ENCODE assay signal across 16 cellular contexts in the genomic region with DNA sequence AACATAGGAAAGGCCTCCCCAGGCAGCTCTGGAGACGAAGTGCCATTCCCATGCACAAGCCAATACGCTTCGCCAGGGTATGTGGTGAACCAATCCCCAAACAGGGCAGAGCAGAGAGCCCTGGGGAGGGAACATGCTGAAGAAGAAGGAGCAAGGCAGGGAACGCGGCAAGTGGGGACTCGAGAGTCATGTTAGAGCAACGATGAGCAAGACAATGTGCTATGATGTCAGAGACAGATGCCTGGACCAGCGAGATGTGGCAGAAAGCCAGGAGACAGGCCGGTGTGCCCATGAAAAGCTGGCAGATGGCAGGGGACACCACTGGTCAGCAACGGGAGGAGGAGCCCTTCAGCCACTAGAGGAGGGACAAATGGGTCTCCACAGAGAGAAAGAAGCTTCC.
"Had no signal": no experiment of that assay in that cellular context is flagged by ENCODE, and none has a peak within 500 bp of the region (broad histone marks: within the 10 kb centered on the region; RNA-seq: fewer than 3 reads in every experiment).

No MANE protein-coding gene starts in this region.

- H2AFZ ChIP-seq: hepatocyte had no signal

- ATAC-seq: effector memory CD8-positive, alpha-beta T cell; mucosa of descending colon; natural killer cell had no signal

- H3K79me2 ChIP-seq: hepatocyte had no signal

- H3K4me1 ChIP-seq: tibial artery, vagina had no signal

- H3K27ac ChIP-seq: hepatocyte, left ventricle myocardium inferior, skin epidermis, tibial artery, vagina had no signal

- H3K4me3 ChIP-seq: hepatocyte, left ventricle myocardium inferior, mucosa of descending colon, skin epidermis, tibial artery, vagina had no signal

- H3K4me2 ChIP-seq: hepatocyte had no signal

- H3K27me3 ChIP-seq: hepatocyte, tibial artery, vagina had no signal

- DNase-seq: activated CD4-positive, alpha-beta T cell treated with anti-CD3 and anti-CD28 coated beads, Interleukin-2, amount 50 U/mL, for 1 hour; activated CD4-positive, CD25-positive, alpha-beta regulatory T cell; activated naive CD4-positive, alpha-beta T cell; dermis blood vessel endothelial cell; effector memory CD8-positive, alpha-beta T cell; left ventricle myocardium inferior; mucosa of descending colon; natural killer cell; retina; stimulated activated CD4-positive, alpha-beta T cell treated with anti-CD3 and anti-CD28 coated beads, Interleukin-15, amount 100 ng/mL, for 24 hours; stimulated activated CD4-positive, alpha-beta T cell treated with anti-CD3 and anti-CD28 coated beads, Interleukin-4, amount 100 ng/mL, for 1 hour; stimulated activated naive CD4-positive, alpha-beta T cell; tibial artery had no signal

- H3K9me3 ChIP-seq: mucosa of descending colon, tibial artery, vagina had no signal
